ENCODE assay signal across 13 cellular contexts in the genomic region with DNA sequence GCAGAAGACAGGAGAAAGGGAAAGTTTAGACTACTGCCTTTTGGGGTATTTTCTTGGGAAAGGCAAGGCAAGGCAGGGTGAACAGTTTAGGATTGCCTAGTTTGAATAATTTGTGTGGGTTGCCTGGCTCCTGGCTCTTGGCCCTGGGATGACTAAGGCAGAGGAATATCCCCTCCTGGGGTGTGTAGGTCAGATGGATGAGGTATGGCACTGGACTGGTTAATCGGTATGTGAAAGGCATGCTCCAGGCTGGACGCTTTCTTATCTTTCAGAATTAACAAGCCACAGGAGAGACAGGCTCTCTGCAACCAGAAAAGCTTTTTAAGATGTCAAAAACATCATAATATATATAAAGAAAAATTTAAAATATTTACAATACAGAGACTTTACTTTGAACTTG. TPM values are rescaled to one million over a fixed set of nuclear protein-coding genes. Genes with fewer than 3 reads are reported as not detected.
DNase-seq lines count a peak whose midpoint lies in the region; ATAC-seq and TF ChIP-seq lines count a peak whose summit lies in the region.
"Had no signal": no experiment of that assay in that cellular context is flagged by ENCODE, and none has a peak within 500 bp of the region (broad histone marks: within the 10 kb centered on the region; RNA-seq: fewer than 3 reads in every experiment).

No MANE protein-coding gene starts in this region.

- H3K27me3 Mint-ChIP-seq in activated T-cell treated with anti-CD3 and anti-CD28 coated beads, Interleukin-2, amount 50 U/mL, for 72 hours (ENCODE audit: low read depth): no peaks in the 10 kb centered on the region
- no peaks in the 10 kb centered on the region for H3K27me3 Mint-ChIP-seq in activated CD4-positive, alpha-beta memory T cell treated with anti-CD3 and anti-CD28 coated beads, Interleukin-2, amount 10 ng/mL, durations not matched to agents 7 days and 5 days
- H3K27me3 Mint-ChIP-seq: B cell had no signal

- no peak for TF ChIP-seq CTCF in RWPE2 (IDR thresholded peaks at IDR 0.05; ENCODE audit: poor library complexity, severe bottlenecking)
- TF ChIP-seq CTCF in fibroblast of pulmonary artery (IDR thresholded peaks at IDR 0.05; ENCODE audit: low read length, missing control alignments): no peak

- DNase-seq in activated T-cell treated with anti-CD3 and anti-CD28 coated beads, Interleukin-2, amount 50 U/mL, for 72 hours: no peak
- DNase-seq in activated T-cell treated with anti-CD3 and anti-CD28 coated beads for 4 hours (no peak), RWPE2 (ENCODE audit: low spot score) (no peak), fibroblast of pulmonary artery (ENCODE audit: low read depth) (peak; percentile 15), AG08395 (ENCODE audit: low spot score) (no peak), sciatic nerve (ENCODE audit: low spot score) (no peak)
- DNase-seq in stimulated activated effector memory CD8-positive, alpha-beta T cell treated with anti-CD3 and anti-CD28 coated beads, Interleukin-12 subunit alpha, Interleukin-12 subunit beta, amount 100 ng/mL, for 72 hours (ENCODE audit: low spot score in 2 of 2): no peak
- no peak for DNase-seq in activated CD4-positive, alpha-beta memory T cell treated with anti-CD3 and anti-CD28 coated beads, Interleukin-2, amount 10 ng/mL, durations not matched to agents 7 days and 5 days
- DNase-seq: activated T-cell treated with anti-CD3 and anti-CD28 coated beads, Interleukin-2, amount 50 U/mL, for 1 hour; KBM-7; posterior cingulate gyrus; uterus had no signal

- no peaks in the 10 kb centered on the region for H3K9me3 Mint-ChIP-seq in activated T-cell treated with anti-CD3 and anti-CD28 coated beads, Interleukin-2, amount 50 U/mL, for 72 hours
- no peaks in the 10 kb centered on the region for H3K9me3 Mint-ChIP-seq in stimulated activated effector memory CD8-positive, alpha-beta T cell treated with anti-CD3 and anti-CD28 coated beads, Interleukin-12 subunit alpha, Interleukin-12 subunit beta, amount 100 ng/mL, for 72 hours
- H3K9me3 Mint-ChIP-seq in activated CD4-positive, alpha-beta memory T cell treated with anti-CD3 and anti-CD28 coated beads, Interleukin-2, amount 10 ng/mL, durations not matched to agents 7 days and 5 days: no peaks in the 10 kb centered on the region

- CTCF ChIA-PET in activated CD4-positive, alpha-beta memory T cell treated with anti-CD3 and anti-CD28 coated beads, Interleukin-2, amount 10 ng/mL, durations not matched to agents 7 days and 5 days (lab: Charles Lee): no interaction called here

- no peaks in the 10 kb centered on the region for H3K27me3 ChIP-seq in RWPE2 (ENCODE audit: insufficient read depth, poor library complexity, severe bottlenecking)
- H3K27me3 ChIP-seq: uterus had no signal

- H3K4me1 Mint-ChIP-seq in activated T-cell treated with anti-CD3 and anti-CD28 coated beads, Interleukin-2, amount 50 U/mL, for 72 hours (ENCODE audit: low read depth): no peaks in the 10 kb centered on the region
- no peaks in the 10 kb centered on the region for H3K4me1 Mint-ChIP-seq in stimulated activated effector memory CD8-positive, alpha-beta T cell treated with anti-CD3 and anti-CD28 coated beads, Interleukin-12 subunit alpha, Interleukin-12 subunit beta, amount 100 ng/mL, for 72 hours
- no peaks in the 10 kb centered on the region for H3K4me1 Mint-ChIP-seq in activated CD4-positive, alpha-beta memory T cell treated with anti-CD3 and anti-CD28 coated beads, Interleukin-2, amount 10 ng/mL, durations not matched to agents 7 days and 5 days
- H3K4me1 Mint-ChIP-seq: B cell had no signal

- H3K9me3 ChIP-seq in RWPE2 (ENCODE audit: severe bottlenecking): no peaks in the 10 kb centered on the region
- H3K9me3 ChIP-seq: uterus had no signal

- peaks cover 9% of the 10 kb centered on the region for H3K4me1 ChIP-seq in RWPE2 (ENCODE audit: insufficient read depth, poor library complexity, severe bottlenecking)

- no peak overlapping the region for H3K27ac ChIP-seq in RWPE2 (ENCODE audit: poor library complexity, severe bottlenecking)

- peaks cover 3 to 19% of the 10 kb centered on the region in 2 donors for H3K36me3 Mint-ChIP-seq in activated T-cell treated with anti-CD3 and anti-CD28 coated beads, Interleukin-2, amount 50 U/mL, for 72 hours (ENCODE audit: insufficient read depth in 2 of 2)
- H3K36me3 Mint-ChIP-seq in stimulated activated effector memory CD8-positive, alpha-beta T cell treated with anti-CD3 and anti-CD28 coated beads, Interleukin-12 subunit alpha, Interleukin-12 subunit beta, amount 100 ng/mL, for 72 hours: peaks cover 25% of the 10 kb centered on the region
- peaks cover 16% of the 10 kb centered on the region for H3K36me3 Mint-ChIP-seq in activated CD4-positive, alpha-beta memory T cell treated with anti-CD3 and anti-CD28 coated beads, Interleukin-2, amount 10 ng/mL, durations not matched to agents 7 days and 5 days (ENCODE audit: low read depth)

- POLR2A ChIA-PET in activated CD4-positive, alpha-beta memory T cell treated with anti-CD3 and anti-CD28 coated beads, Interleukin-2, amount 10 ng/mL, durations not matched to agents 7 days and 5 days (lab: Charles Lee): no interaction called here

- H3K36me3 ChIP-seq in RWPE2 (ENCODE audit: low read depth): no peaks in the 10 kb centered on the region
- H3K36me3 ChIP-seq: uterus had no signal

- H3K4me3 ChIP-seq in RWPE2 (ENCODE audit: severe bottlenecking) (no peak overlapping the region), fibroblast of pulmonary artery (replicated peaks; ENCODE audit: low read depth, low read length) (no peak overlapping the region)
- H3K4me3 ChIP-seq: uterus had no signal

- H3K27ac Mint-ChIP-seq in activated T-cell treated with anti-CD3 and anti-CD28 coated beads, Interleukin-2, amount 50 U/mL, for 72 hours: peak overlapping the region; percentile 31
- H3K27ac Mint-ChIP-seq in stimulated activated effector memory CD8-positive, alpha-beta T cell treated with anti-CD3 and anti-CD28 coated beads, Interleukin-12 subunit alpha, Interleukin-12 subunit beta, amount 100 ng/mL, for 72 hours: peak overlapping the region; percentile 7
- no peak overlapping the region for H3K27ac Mint-ChIP-seq in activated CD4-positive, alpha-beta memory T cell treated with anti-CD3 and anti-CD28 coated beads, Interleukin-2, amount 10 ng/mL, durations not matched to agents 7 days and 5 days
- H3K27ac Mint-ChIP-seq: B cell had no signal

- ATAC-seq in activated T-cell treated with anti-CD3 and anti-CD28 coated beads, Interleukin-2, amount 50 U/mL, for 72 hours (replicated peaks in 1 of 2): no peak
- ATAC-seq in RWPE2 (ENCODE audit: low read depth) (peak; percentile 75), sciatic nerve (no peak)
- no peak for ATAC-seq in stimulated activated effector memory CD8-positive, alpha-beta T cell treated with anti-CD3 and anti-CD28 coated beads, Interleukin-12 subunit alpha, Interleukin-12 subunit beta, amount 100 ng/mL, for 72 hours

- H3K4me3 Mint-ChIP-seq in activated T-cell treated with anti-CD3 and anti-CD28 coated beads, Interleukin-2, amount 50 U/mL, for 72 hours: no peak overlapping the region
- no peak overlapping the region for H3K4me3 Mint-ChIP-seq in stimulated activated effector memory CD8-positive, alpha-beta T cell treated with anti-CD3 and anti-CD28 coated beads, Interleukin-12 subunit alpha, Interleukin-12 subunit beta, amount 100 ng/mL, for 72 hours
- no peak overlapping the region for H3K4me3 Mint-ChIP-seq in activated CD4-positive, alpha-beta memory T cell treated with anti-CD3 and anti-CD28 coated beads, Interleukin-2, amount 10 ng/mL, durations not matched to agents 7 days and 5 days
- H3K4me3 Mint-ChIP-seq: B cell had no signal

- intact Hi-C loops in sciatic nerve (cut with DNase I): no loop called here

RNA-seq across cellular contexts. Expression of gene STARD4, which starts 58.6 kb away (rescaled TPM):
- total RNA-seq in activated T-cell treated with anti-CD3 and anti-CD28 coated beads, Interleukin-2, amount 50 U/mL, for 72 hours: 10 to 100 TPM; 28.9 to 47.4 TPM
- 10 to 100 TPM; 71.8 to 74.9 TPM for total RNA-seq in activated CD4-positive, alpha-beta memory T cell treated with anti-CD3 and anti-CD28 coated beads, Interleukin-2, amount 10 ng/mL, durations not matched to agents 7 days and 5 days
- total RNA-seq in sciatic nerve: 33.7 TPM
